In the genomic region with DNA sequence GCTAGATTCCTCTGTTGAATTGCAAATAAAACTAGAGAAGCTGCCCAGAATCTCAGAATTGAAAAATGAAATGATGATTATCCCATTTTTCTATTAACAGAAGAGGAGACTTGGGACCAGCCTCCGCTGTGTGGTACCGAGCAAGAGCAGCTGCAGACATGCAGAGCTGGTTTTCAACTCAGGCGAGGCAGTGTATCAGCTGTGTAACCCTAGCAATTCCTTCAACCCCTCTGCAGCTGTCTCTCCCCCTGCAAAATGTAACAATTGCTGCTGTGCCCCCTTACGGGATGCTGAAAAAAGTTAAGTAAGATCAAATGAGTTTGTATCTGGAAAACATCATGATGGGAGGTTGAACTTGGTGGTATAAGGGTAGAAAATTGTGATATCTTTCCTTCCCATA, we compare ENCODE assay signal across 16 cellular contexts.
A peak's percentile ranks its signal among the peaks of the same experiment; 100 is the strongest.
DNase-seq lines count a peak whose midpoint lies in the region; TF ChIP-seq lines count a peak whose summit lies in the region.
"Had no signal": no experiment of that assay in that cellular context is flagged by ENCODE, and none has a peak within 500 bp of the region (broad histone marks: within the 10 kb centered on the region; RNA-seq: fewer than 3 reads in every experiment).

No MANE protein-coding gene starts in this region.

- 81% methylated on average over 4 of the region's 4 CpGs for WGBS in smooth muscle cell (ENCODE audit: low lambda C conversion rate)

- no peaks in the 10 kb centered on the region for H3K36me3 ChIP-seq in smooth muscle cell (ENCODE audit: low read depth)
- H3K36me3 ChIP-seq: BLaER1, HAP-1 had no signal

- H3K4me1 ChIP-seq in smooth muscle cell (ENCODE audit: low read depth): no peaks in the 10 kb centered on the region

- H3K79me2 ChIP-seq in smooth muscle cell (ENCODE audit: low read depth): no peaks in the 10 kb centered on the region

- peak overlapping the region; percentile 99 for H3K27ac ChIP-seq in smooth muscle cell (ENCODE audit: low read depth)
- H3K27ac ChIP-seq: BLaER1, C4-2B had no signal

- H3K27me3 ChIP-seq in smooth muscle cell (ENCODE audit: low read depth): no peaks in the 10 kb centered on the region
- H3K27me3 ChIP-seq: BLaER1 had no signal

- H3K4me3 ChIP-seq in smooth muscle cell: no peak overlapping the region
- H3K4me3 ChIP-seq: BLaER1, HAP-1 had no signal

- H3K4me2 ChIP-seq in smooth muscle cell: peak overlapping the region; percentile 10
- H3K4me2 ChIP-seq: BLaER1 had no signal

- no peak for TF ChIP-seq CTCF in smooth muscle cell (IDR thresholded peaks at IDR 0.05; ENCODE audit: borderline replicate concordance, insufficient read depth, poor library complexity, severe bottlenecking)

- H2AFZ ChIP-seq in smooth muscle cell (ENCODE audit: low read depth): no peak overlapping the region

- no peaks in the 10 kb centered on the region for H3K9me3 ChIP-seq in smooth muscle cell (replicated peaks; ENCODE audit: low read depth)
- H3K9me3 ChIP-seq: BLaER1, Caco-2, HAP-1 had no signal

- no peak overlapping the region for H3K9ac ChIP-seq in smooth muscle cell (ENCODE audit: low read depth)
- H3K9ac ChIP-seq: BLaER1 had no signal

- H3F3A ChIP-seq in smooth muscle cell (ENCODE audit: low read depth): peaks cover 26% of the 10 kb centered on the region

- DNase-seq in LHCN-M2 (ENCODE audit: low read depth): peak; percentile 30
- DNase-seq in myocyte (ENCODE audit: low read depth): peak; percentile 71
- no peak for DNase-seq in smooth muscle cell (lab: John Stamatoyannopoulos, UW; ENCODE audit: unreplicated experiment)
- DNase-seq in NCI-H187 (lab: John Stamatoyannopoulos, UW): no peak
- no peak for DNase-seq in activated naive CD4-positive, alpha-beta T cell treated with anti-CD3 and anti-CD28 coated beads, Interleukin-2, amount 50 U/mL, for 16 hours
- DNase-seq in middle frontal gyrus (ENCODE audit: extremely low spot score, low spot score): no peak
- DNase-seq: CD4-positive, CD25-positive, alpha-beta regulatory T cell; CD8-positive, alpha-beta T cell; DMS153; DND-41; GOT3; HFFc6 had no signal

- H4K20me1 ChIP-seq in smooth muscle cell (ENCODE audit: low read depth): no peaks in the 10 kb centered on the region
- H4K20me1 ChIP-seq: BLaER1 had no signal

Comparison
In these comparisons a context has a peak if more than half of its experiments do, and no peak if none do; other contexts are left out.
1. DNase-seq: peak in LHCN-M2 (single experiment) and myocyte (single experiment); none in smooth muscle cell (single experiment), NCI-H187 (0 of 2), activated naive CD4-positive, alpha-beta T cell treated with anti-CD3 and anti-CD28 coated beads, Interleukin-2, amount 50 U/mL, for 16 hours (single experiment) and middle frontal gyrus (single experiment).